Comparison of ENCODE assay signal across 1 cellular context in the genomic region with DNA sequence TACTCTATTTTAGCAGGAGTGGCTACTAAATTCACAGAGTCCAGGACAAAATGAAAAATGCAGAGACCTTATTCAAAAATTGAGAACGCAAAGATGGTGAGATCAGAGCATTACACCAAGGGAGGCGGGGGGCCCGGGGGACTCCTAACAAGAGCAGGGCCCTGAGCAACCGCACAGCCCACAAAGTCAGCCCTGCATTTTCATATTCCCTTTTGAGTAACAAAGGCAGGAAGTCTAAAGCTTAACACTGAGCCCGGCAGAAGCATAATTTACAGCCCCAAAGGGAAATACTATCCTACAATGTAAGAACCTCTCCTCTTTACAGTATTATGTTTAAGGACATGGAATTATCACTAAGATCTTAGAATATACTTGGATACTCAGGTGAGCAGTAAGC.
TF ChIP-seq lines count a peak whose summit lies in the region.

No MANE protein-coding gene starts in this region.

TF ChIP-seq in GM23338, 12 proteins besides CTCF, POLR2A, EP300 and RAD21 (continued from another document):
- TF ChIP-seq, protein P1, sequence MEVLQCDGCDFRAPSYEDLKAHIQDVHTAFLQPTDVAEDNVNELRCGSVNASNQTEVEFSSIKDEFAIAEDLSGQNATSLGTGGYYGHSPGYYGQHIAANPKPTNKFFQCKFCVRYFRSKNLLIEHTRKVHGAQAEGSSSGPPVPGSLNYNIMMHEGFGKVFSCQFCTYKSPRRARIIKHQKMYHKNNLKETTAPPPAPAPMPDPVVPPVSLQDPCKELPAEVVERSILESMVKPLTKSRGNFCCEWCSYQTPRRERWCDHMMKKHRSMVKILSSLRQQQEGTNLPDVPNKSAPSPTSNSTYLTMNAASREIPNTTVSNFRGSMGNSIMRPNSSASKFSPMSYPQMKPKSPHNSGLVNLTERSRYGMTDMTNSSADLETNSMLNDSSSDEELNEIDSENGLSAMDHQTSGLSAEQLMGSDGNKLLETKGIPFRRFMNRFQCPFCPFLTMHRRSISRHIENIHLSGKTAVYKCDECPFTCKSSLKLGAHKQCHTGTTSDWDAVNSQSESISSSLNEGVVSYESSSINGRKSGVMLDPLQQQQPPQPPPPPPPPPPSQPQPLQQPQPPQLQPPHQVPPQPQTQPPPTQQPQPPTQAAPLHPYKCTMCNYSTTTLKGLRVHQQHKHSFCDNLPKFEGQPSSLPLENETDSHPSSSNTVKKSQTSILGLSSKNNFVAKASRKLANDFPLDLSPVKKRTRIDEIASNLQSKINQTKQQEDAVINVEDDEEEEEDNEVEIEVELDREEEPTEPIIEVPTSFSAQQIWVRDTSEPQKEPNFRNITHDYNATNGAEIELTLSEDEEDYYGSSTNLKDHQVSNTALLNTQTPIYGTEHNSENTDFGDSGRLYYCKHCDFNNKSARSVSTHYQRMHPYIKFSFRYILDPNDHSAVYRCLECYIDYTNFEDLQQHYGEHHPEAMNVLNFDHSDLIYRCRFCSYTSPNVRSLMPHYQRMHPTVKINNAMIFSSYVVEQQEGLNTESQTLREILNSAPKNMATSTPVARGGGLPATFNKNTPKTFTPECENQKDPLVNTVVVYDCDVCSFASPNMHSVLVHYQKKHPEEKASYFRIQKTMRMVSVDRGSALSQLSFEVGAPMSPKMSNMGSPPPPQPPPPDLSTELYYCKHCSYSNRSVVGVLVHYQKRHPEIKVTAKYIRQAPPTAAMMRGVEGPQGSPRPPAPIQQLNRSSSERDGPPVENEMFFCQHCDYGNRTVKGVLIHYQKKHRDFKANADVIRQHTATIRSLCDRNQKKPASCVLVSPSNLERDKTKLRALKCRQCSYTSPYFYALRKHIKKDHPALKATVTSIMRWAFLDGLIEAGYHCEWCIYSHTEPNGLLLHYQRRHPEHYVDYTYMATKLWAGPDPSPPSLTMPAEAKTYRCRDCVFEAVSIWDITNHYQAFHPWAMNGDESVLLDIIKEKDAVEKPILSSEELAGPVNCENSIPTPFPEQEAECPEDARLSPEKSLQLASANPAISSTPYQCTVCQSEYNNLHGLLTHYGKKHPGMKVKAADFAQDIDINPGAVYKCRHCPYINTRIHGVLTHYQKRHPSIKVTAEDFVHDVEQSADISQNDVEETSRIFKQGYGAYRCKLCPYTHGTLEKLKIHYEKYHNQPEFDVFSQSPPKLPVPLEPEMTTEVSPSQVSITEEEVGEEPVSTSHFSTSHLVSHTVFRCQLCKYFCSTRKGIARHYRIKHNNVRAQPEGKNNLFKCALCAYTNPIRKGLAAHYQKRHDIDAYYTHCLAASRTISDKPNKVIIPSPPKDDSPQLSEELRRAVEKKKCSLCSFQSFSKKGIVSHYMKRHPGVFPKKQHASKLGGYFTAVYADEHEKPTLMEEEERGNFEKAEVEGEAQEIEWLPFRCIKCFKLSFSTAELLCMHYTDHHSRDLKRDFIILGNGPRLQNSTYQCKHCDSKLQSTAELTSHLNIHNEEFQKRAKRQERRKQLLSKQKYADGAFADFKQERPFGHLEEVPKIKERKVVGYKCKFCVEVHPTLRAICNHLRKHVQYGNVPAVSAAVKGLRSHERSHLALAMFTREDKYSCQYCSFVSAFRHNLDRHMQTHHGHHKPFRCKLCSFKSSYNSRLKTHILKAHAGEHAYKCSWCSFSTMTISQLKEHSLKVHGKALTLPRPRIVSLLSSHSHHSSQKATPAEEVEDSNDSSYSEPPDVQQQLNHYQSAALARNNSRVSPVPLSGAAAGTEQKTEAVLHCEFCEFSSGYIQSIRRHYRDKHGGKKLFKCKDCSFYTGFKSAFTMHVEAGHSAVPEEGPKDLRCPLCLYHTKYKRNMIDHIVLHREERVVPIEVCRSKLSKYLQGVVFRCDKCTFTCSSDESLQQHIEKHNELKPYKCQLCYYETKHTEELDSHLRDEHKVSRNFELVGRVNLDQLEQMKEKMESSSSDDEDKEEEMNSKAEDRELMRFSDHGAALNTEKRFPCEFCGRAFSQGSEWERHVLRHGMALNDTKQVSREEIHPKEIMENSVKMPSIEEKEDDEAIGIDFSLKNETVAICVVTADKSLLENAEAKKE (CRISPR knock-in tag; IDR thresholded peaks at IDR 0.05), result no peak
- TF ChIP-seq STAT1 (IDR thresholded peaks at IDR 0.05; ENCODE audit: unreplicated experiment), result no peak
- TF ChIP-seq, protein P2, sequence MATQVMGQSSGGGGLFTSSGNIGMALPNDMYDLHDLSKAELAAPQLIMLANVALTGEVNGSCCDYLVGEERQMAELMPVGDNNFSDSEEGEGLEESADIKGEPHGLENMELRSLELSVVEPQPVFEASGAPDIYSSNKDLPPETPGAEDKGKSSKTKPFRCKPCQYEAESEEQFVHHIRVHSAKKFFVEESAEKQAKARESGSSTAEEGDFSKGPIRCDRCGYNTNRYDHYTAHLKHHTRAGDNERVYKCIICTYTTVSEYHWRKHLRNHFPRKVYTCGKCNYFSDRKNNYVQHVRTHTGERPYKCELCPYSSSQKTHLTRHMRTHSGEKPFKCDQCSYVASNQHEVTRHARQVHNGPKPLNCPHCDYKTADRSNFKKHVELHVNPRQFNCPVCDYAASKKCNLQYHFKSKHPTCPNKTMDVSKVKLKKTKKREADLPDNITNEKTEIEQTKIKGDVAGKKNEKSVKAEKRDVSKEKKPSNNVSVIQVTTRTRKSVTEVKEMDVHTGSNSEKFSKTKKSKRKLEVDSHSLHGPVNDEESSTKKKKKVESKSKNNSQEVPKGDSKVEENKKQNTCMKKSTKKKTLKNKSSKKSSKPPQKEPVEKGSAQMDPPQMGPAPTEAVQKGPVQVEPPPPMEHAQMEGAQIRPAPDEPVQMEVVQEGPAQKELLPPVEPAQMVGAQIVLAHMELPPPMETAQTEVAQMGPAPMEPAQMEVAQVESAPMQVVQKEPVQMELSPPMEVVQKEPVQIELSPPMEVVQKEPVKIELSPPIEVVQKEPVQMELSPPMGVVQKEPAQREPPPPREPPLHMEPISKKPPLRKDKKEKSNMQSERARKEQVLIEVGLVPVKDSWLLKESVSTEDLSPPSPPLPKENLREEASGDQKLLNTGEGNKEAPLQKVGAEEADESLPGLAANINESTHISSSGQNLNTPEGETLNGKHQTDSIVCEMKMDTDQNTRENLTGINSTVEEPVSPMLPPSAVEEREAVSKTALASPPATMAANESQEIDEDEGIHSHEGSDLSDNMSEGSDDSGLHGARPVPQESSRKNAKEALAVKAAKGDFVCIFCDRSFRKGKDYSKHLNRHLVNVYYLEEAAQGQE (IDR thresholded peaks at IDR 0.05; ENCODE audit: unreplicated experiment), result no peak
- no peak for TF ChIP-seq EZH2 (IDR thresholded peaks at IDR 0.05; ENCODE audit: low read depth, unreplicated experiment)
- no peak for TF ChIP-seq POLR2AphosphoS5 (IDR thresholded peaks at IDR 0.05; ENCODE audit: low read depth)
- TF ChIP-seq, protein P3, sequence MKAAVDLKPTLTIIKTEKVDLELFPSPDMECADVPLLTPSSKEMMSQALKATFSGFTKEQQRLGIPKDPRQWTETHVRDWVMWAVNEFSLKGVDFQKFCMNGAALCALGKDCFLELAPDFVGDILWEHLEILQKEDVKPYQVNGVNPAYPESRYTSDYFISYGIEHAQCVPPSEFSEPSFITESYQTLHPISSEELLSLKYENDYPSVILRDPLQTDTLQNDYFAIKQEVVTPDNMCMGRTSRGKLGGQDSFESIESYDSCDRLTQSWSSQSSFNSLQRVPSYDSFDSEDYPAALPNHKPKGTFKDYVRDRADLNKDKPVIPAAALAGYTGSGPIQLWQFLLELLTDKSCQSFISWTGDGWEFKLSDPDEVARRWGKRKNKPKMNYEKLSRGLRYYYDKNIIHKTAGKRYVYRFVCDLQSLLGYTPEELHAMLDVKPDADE (IDR thresholded peaks at IDR 0.05), result no peak
- TF ChIP-seq EZH2phosphoT487 (IDR thresholded peaks at IDR 0.05; ENCODE audit: unreplicated experiment), result no peak
